ENCODE assay signal across 26 cellular contexts in the genomic region with DNA sequence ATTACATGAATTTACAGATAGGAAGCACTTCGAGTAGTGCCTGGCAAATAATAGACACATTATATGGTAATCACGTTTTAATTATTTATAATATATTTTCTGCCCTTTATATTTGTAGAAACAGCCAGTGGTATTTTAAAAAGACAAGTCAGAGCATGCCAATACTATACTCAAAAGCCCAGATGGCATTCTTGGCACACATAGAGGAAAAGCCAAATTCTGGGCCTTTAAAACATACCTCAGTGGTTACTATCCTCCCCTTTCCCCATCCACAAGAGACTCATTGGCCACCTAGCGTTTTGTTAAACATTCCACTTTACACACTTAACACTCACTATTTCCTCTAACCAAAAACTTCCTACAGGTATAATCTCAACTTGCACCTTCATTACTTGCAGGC.
DNase-seq lines count a peak whose midpoint lies in the region; ATAC-seq, FAIRE-seq and TF ChIP-seq lines count a peak whose summit lies in the region.
"Had no signal": no experiment of that assay in that cellular context is flagged by ENCODE, and none has a peak within 500 bp of the region (broad histone marks: within the 10 kb centered on the region; RNA-seq: fewer than 3 reads in every experiment).

No MANE protein-coding gene starts in this region.

- H3K27me3 ChIP-seq in breast epithelium (no peaks in the 10 kb centered on the region), bronchial epithelial cell (ENCODE audit: control insufficient read depth, insufficient read depth, low read length) (no peaks in the 10 kb centered on the region)

- POLR2A ChIA-PET in MCF 10A (lab: Yijun Ruan, JAX): interaction anchor here (0.7 kb wide), 1 partner anchor 12 kb away, joined by 3 read pairs; no protein-coding TSS in a partner anchor
- POLR2A ChIA-PET in OCI-LY7 (lab: Charles Lee): no interaction called here

- H3K9me3 Mint-ChIP-seq in MCF 10A (ENCODE audit: unreplicated experiment): no peaks in the 10 kb centered on the region
- H3K9me3 Mint-ChIP-seq: CD8-positive, alpha-beta T cell had no signal

- no peak overlapping the region for H3K4me3 Mint-ChIP-seq in MCF 10A (ENCODE audit: unreplicated experiment)
- H3K4me3 Mint-ChIP-seq: B cell; CD8-positive, alpha-beta T cell; H9 had no signal

- H4K20me1 ChIP-seq in OCI-LY7 (ENCODE audit: insufficient read depth, low read length): no peaks in the 10 kb centered on the region

- H3K36me3 Mint-ChIP-seq in MCF 10A (ENCODE audit: insufficient read depth, unreplicated experiment): no peaks in the 10 kb centered on the region
- H3K36me3 Mint-ChIP-seq: CD8-positive, alpha-beta T cell had no signal

- peaks cover 1 to 10% of the 10 kb centered on the region in 2 donors for H3K9me3 ChIP-seq in breast epithelium
- H3K9me3 ChIP-seq in OCI-LY7 (ENCODE audit: low read length): no peaks in the 10 kb centered on the region
- H3K9me3 ChIP-seq: Caco-2 had no signal

- CTCF ChIA-PET in MCF 10A (lab: Yijun Ruan, JAX): no interaction called here
- CTCF ChIA-PET in OCI-LY7 (lab: Charles Lee; ENCODE audit: unreplicated experiment): no interaction called here

- peak overlapping the region; percentile 12; the same call in 1 of the 2 replicates for H2AFZ ChIP-seq in OCI-LY7 (ENCODE audit: low read length)
- H2AFZ ChIP-seq: GM23248 had no signal

- H3K27ac Mint-ChIP-seq in MCF 10A (ENCODE audit: low read depth, unreplicated experiment): peak overlapping the region; percentile 37
- H3K27ac Mint-ChIP-seq: B cell; CD8-positive, alpha-beta T cell; H9 had no signal

- intact Hi-C loops in MCF 10A (cut with micrococcal nuclease): no loop called here
- intact Hi-C loops in breast epithelium (cut with DNase I; ENCODE audit: low total_unique reads): no loop called here
- intact Hi-C loops in OCI-LY7 (cut with micrococcal nuclease; ENCODE audit: unreplicated experiment): no loop called here
- intact Hi-C loops in head of caudate nucleus (cut with DNase I): no loop called here

- no peak for TF ChIP-seq CTCF in MCF 10A (IDR thresholded peaks at IDR 0.05; ENCODE audit: unreplicated experiment)
- no peak for TF ChIP-seq CTCF in breast epithelium (IDR thresholded peaks at IDR 0.05)
- TF ChIP-seq CTCF in OCI-LY7 (conservative IDR thresholded peaks at IDR 0.05; ENCODE audit: low read length): no peak
- no peak for TF ChIP-seq CTCF in bronchial epithelial cell (IDR thresholded peaks at IDR 0.05; ENCODE audit: insufficient read depth, low read length, severe bottlenecking)
- no peak for TF ChIP-seq CTCF in D721Med (IDR thresholded peaks at IDR 0.05; ENCODE audit: insufficient read depth, missing control alignments)

- DNase-seq in MCF 10A (ENCODE audit: unreplicated experiment) (peak; percentile 9), breast epithelium (ENCODE audit: low spot score in 2 of 2) (no peak), OCI-LY7 (ENCODE audit: low spot score) (no peak), bronchial epithelial cell (ENCODE audit: low read depth) (peak; percentile 29), D721Med (ENCODE audit: insufficient read length, low spot score) (no peak), KG1 (lab: John Stamatoyannopoulos, UW) (no peak), head of caudate nucleus (no peak)
- DNase-seq: Caco-2; CD8-positive, alpha-beta T cell; GM23248; H9; MM.1S; NCI-H345; NCI-H526; NCI-H82; RPMI8226; SIG-M5; SW 1271 had no signal

- BruUV-seq in MCF 10A (replicated peaks; lab: Mats Ljungman, UMichigan) (no TSS peak), OCI-LY7 (replicated peaks; lab: Mats Ljungman, UMichigan) (no TSS peak)

- no peak overlapping the region for H3K4me2 ChIP-seq in OCI-LY7 (ENCODE audit: low read length)

- H3K4me1 ChIP-seq in breast epithelium (no peaks in the 10 kb centered on the region), OCI-LY7 (ENCODE audit: insufficient read depth, low read length, poor library complexity, severe bottlenecking) (no peaks in the 10 kb centered on the region)
- H3K4me1 ChIP-seq: Caco-2 had no signal

- no peaks in the 10 kb centered on the region for H3K79me2 ChIP-seq in OCI-LY7 (ENCODE audit: insufficient read depth, low read depth, low read length)

- no peaks in the 10 kb centered on the region for H3K36me3 ChIP-seq in breast epithelium
- no peaks in the 10 kb centered on the region for H3K36me3 ChIP-seq in OCI-LY7 (ENCODE audit: insufficient read depth, low read length)
- H3K36me3 ChIP-seq in bronchial epithelial cell (ENCODE audit: control insufficient read depth, insufficient read depth, low read length): no peaks in the 10 kb centered on the region

- H3K27me3 Mint-ChIP-seq in MCF 10A (ENCODE audit: insufficient read depth, unreplicated experiment): no peaks in the 10 kb centered on the region
- H3K27me3 Mint-ChIP-seq: B cell had no signal

- no peak for ATAC-seq in HG02571 (IDR thresholded peaks at IDR 0.05; ENCODE audit: unreplicated experiment)
- ATAC-seq: CD8-positive, alpha-beta T cell; K562 had no signal

- FAIRE-seq in bronchial epithelial cell (lab: Jason Lieb, UNC): no peak
- FAIRE-seq in D721Med (lab: Jason Lieb, UNC): no peak
- FAIRE-seq: GM18507, HTR-8/SVneo, K562 had no signal

- peaks cover 4% of the 10 kb centered on the region for H3K4me1 Mint-ChIP-seq in MCF 10A (ENCODE audit: insufficient read depth, unreplicated experiment)
- H3K4me1 Mint-ChIP-seq: B cell, H9 had no signal

- no peaks in the 10 kb centered on the region for H3K9me2 ChIP-seq in OCI-LY7 (ENCODE audit: insufficient read depth, low read length)

- TF ChIP-seq POLR2A in breast epithelium (IDR thresholded peaks at IDR 0.05): no peak

- no peak overlapping the region for H3K27ac ChIP-seq in breast epithelium
- no peak overlapping the region for H3K27ac ChIP-seq in OCI-LY7 (ENCODE audit: low read depth, low read length, poor library complexity, severe bottlenecking)
- H3K27ac ChIP-seq: 22Rv1, C4-2B, GM23248, SK-N-MC had no signal

- H3K4me3 ChIP-seq in breast epithelium (no peak overlapping the region), OCI-LY7 (ENCODE audit: low read depth, low read length, poor library complexity, severe bottlenecking) (no peak overlapping the region), bronchial epithelial cell (ENCODE audit: low read depth, low read length) (no peak overlapping the region)
- H3K4me3 ChIP-seq: GM23248, K562, SK-N-MC had no signal

Comparison
In these comparisons a context has a peak if more than half of its experiments do, and no peak if none do; other contexts are left out.
1. DNase-seq: peak in MCF 10A (single experiment) and bronchial epithelial cell (single experiment); none in breast epithelium (0 of 2), OCI-LY7 (single experiment), D721Med (single experiment), KG1 (single experiment) and head of caudate nucleus (0 of 42).